ENCODE assay signal across 8 cellular contexts in genomic region chr6:1686117-1687098, GRCh38.
A peak's percentile ranks its signal among the peaks of the same experiment; 100 is the strongest.
DNase-seq lines count a peak whose midpoint lies in the region; ATAC-seq lines count a peak whose summit lies in the region.

No MANE protein-coding gene starts in this region.

- ATAC-seq in GM19324 (IDR thresholded peaks at IDR 0.05; ENCODE audit: low FRiP score, unreplicated experiment), result no peak
- no peak for ATAC-seq in GM21786 (IDR thresholded peaks at IDR 0.05; ENCODE audit: unreplicated experiment)

- DNase-seq in NCI-H1417 (lab: John Stamatoyannopoulos, UW) (peak in 2 of 3 experiments; percentile 44 to 53), NCI-H1417 treated with DMSO at 0.1 percent for 48 hours (lab: John Stamatoyannopoulos, UW) (no peak), RPMI7951 (ENCODE audit: low read depth) (peak; percentile 79), fibroblast of the conjunctiva (ENCODE audit: low read depth) (peak; percentile 90), stromal cell of bone marrow (ENCODE audit: low read depth) (peak; percentile 86)
- no peak for DNase-seq in activated CD4-positive, alpha-beta T cell treated with anti-CD3 and anti-CD28 coated beads for 4 hours

Comparison
In these comparisons a context has a peak if more than half of its experiments do, and no peak if none do; other contexts are left out.
1. DNase-seq: peak in NCI-H1417 (2 of 3), RPMI7951 (single experiment), fibroblast of the conjunctiva (single experiment) and stromal cell of bone marrow (single experiment); none in NCI-H1417 treated with DMSO at 0.1 percent for 48 hours (single experiment) and activated CD4-positive, alpha-beta T cell treated with anti-CD3 and anti-CD28 coated beads for 4 hours (0 of 2).